1 cellular context compared by ENCODE assay signal in the genomic region with DNA sequence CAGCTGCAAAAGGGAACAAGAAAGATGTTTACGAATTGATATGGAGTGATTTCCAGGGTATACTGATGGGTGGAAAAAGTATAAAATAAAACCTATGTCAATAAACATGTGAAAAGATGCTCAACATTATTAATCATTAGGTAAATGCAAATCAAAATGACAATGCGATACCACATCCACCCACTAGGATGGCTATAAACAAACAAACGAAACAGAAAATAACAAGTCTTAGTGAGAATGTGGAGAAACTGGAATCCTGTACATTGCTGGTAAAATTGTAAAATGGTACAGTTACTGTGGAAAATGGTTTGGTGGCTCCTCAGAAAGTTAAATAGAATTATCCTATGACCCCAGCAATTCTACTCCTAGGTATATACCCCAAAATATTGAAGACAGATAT.
TF ChIP-seq lines count a peak whose summit lies in the region.

No MANE protein-coding gene starts in this region.

TF ChIP-seq in HCT116, 20 proteins besides CTCF, POLR2A, EP300 and RAD21 (continued from another document):
- TF ChIP-seq ATF3 (IDR thresholded peaks at IDR 0.05) (no peak), CBX3 (IDR thresholded peaks at IDR 0.05; ENCODE audit: low read depth) (no peak), EGR1 (IDR thresholded peaks at IDR 0.05; ENCODE audit: low read depth) (no peak), EZH2 (IDR thresholded peaks at IDR 0.05) (no peak), JUND (IDR thresholded peaks at IDR 0.05) (no peak), SRF (IDR thresholded peaks at IDR 0.05; ENCODE audit: low read depth) (no peak), EZH2phosphoT487 (IDR thresholded peaks at IDR 0.05; ENCODE audit: borderline replicate concordance) (no peak), ZNF274 (IDR thresholded peaks at IDR 0.05; ENCODE audit: low read depth, low read length) (no peak), TCF7L2 (IDR thresholded peaks at IDR 0.05; ENCODE audit: borderline replicate concordance, extremely low read depth, insufficient read depth, insufficient read length) (no peak), REST (IDR thresholded peaks at IDR 0.05; ENCODE audit: low read depth) (no peak), ELF1 (IDR thresholded peaks at IDR 0.05; ENCODE audit: borderline replicate concordance, low read depth) (no peak), FOSL1 (IDR thresholded peaks at IDR 0.05; ENCODE audit: low read depth) (no peak), YY1 (IDR thresholded peaks at IDR 0.05; ENCODE audit: extremely low read depth, insufficient replicate concordance, low read depth, low read length) (no peak), CEBPB (IDR thresholded peaks at IDR 0.05; ENCODE audit: low read depth) (no peak), POLR2AphosphoS5 (IDR thresholded peaks at IDR 0.05; ENCODE audit: low read depth, low read length) (no peak)
- TF ChIP-seq, protein P1, sequence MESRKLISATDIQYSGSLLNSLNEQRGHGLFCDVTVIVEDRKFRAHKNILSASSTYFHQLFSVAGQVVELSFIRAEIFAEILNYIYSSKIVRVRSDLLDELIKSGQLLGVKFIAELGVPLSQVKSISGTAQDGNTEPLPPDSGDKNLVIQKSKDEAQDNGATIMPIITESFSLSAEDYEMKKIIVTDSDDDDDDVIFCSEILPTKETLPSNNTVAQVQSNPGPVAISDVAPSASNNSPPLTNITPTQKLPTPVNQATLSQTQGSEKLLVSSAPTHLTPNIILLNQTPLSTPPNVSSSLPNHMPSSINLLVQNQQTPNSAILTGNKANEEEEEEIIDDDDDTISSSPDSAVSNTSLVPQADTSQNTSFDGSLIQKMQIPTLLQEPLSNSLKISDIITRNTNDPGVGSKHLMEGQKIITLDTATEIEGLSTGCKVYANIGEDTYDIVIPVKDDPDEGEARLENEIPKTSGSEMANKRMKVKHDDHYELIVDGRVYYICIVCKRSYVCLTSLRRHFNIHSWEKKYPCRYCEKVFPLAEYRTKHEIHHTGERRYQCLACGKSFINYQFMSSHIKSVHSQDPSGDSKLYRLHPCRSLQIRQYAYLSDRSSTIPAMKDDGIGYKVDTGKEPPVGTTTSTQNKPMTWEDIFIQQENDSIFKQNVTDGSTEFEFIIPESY (IDR thresholded peaks at IDR 0.05; ENCODE audit: extremely low read depth, insufficient replicate concordance, low read length), result no peak
